ENCODE assay signal across 8 cellular contexts in the genomic region with DNA sequence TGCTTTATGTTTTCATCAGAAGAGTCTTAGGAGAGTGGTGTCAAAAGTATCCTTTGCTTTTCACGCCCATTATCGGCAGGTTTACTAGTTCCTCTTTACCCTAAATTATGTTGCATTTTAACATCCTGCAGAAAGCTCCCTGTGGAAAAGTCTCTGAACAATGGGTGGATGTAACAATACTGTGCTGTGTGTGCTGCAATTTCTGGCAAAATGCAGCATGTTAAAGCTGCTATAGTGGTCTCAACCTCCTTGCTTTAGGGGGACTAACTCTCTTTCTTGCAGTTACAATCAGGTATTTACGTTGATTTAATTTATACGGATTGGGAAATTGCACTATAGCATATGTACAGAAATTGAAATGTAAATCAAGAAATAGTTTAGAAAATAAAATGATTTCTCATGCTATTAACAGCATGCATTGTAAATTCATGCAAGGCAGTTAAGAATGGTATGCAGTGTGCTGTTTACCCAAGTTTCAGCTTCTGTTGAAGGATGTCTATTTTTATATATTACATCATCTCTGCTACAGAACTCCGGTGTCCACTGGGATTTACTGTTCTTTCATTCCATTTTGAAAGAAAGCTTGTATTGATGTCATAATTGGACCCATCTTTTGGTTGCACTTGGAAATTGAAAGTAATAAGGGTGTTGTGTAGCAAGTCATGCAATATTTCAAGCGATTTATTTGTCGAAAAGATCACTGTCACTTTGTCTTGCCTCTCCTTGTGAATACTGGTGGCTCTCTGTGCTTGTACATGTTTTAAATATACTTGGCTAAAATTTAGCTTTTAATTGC.
DNase-seq lines count a peak whose midpoint lies in the region; TF ChIP-seq lines count a peak whose summit lies in the region.

No MANE protein-coding gene starts in this region.

- POLR2A ChIA-PET in GM10248 (lab: Yijun Ruan, JAX) = no interaction called here

- DNase-seq in NCI-H345 (lab: John Stamatoyannopoulos, UW) (peak; percentile 63), NCI-H345 treated with DMSO at 0.1 percent for 48 hours (lab: John Stamatoyannopoulos, UW; ENCODE audit: unreplicated experiment) (no peak), amniotic epithelial cell (ENCODE audit: low read depth) (peak; percentile 91), inferior parietal cortex (ENCODE audit: extremely low spot score) (peak; percentile 83), type B pancreatic cell (ENCODE audit: extremely low spot score, unreplicated experiment) (no peak), RKO (ENCODE audit: low spot score) (no peak), GM10248 (ENCODE audit: extremely low spot score) (no peak)
- DNase-seq in activated CD4-positive, alpha-beta T cell treated with anti-CD3 and anti-CD28 coated beads for 1 hour = no peak

- peaks cover 8% of the 10 kb centered on the region for H3K9me3 Mint-ChIP-seq in type B pancreatic cell

- no peaks in the 10 kb centered on the region for H3K27me3 Mint-ChIP-seq in type B pancreatic cell

- CTCF ChIA-PET in GM10248 (lab: Yijun Ruan, JAX) = interaction anchor here (0.6 to 2.2 kb wide), 4 partner anchors 12 to 392 kb away, joined by 3 to 5 read pairs (median 4); no protein-coding TSS in a partner anchor

- TF ChIP-seq CTCF in type B pancreatic cell (conservative IDR thresholded peaks at IDR 0.05) (no peak), GM10248 (IDR thresholded peaks at IDR 0.05; ENCODE audit: control extremely low read depth, extremely low read depth, low read depth, missing control alignments) (no peak)

- peaks cover 11% of the 10 kb centered on the region for H3K4me1 Mint-ChIP-seq in type B pancreatic cell (ENCODE audit: unreplicated experiment)

- peaks cover 16% of the 10 kb centered on the region for H3K36me3 Mint-ChIP-seq in type B pancreatic cell

- H3K4me3 Mint-ChIP-seq in type B pancreatic cell = peak overlapping the region; percentile 32

- H3K27ac Mint-ChIP-seq in type B pancreatic cell = peak overlapping the region; percentile 24

Comparison
In these comparisons a context has a peak if more than half of its experiments do, and no peak if none do; other contexts are left out.
1. DNase-seq: peak in NCI-H345 (single experiment), amniotic epithelial cell (single experiment) and inferior parietal cortex (single experiment); none in NCI-H345 treated with DMSO at 0.1 percent for 48 hours (single experiment), type B pancreatic cell (single experiment), activated CD4-positive, alpha-beta T cell treated with anti-CD3 and anti-CD28 coated beads for 1 hour (single experiment), RKO (single experiment) and GM10248 (single experiment).